Comparison of ENCODE assay signal across 12 cellular contexts in genomic region chr20:21514553-21515251, GRCh38. TPM values are rescaled to one million over a fixed set of nuclear protein-coding genes. Genes with fewer than 3 reads are reported as not detected.
DNase-seq lines count a peak whose midpoint lies in the region; ATAC-seq and TF ChIP-seq lines count a peak whose summit lies in the region.
"Had no signal": no experiment of that assay in that cellular context is flagged by ENCODE, and none has a peak within 500 bp of the region (broad histone marks: within the 10 kb centered on the region; RNA-seq: fewer than 3 reads in every experiment).

No MANE protein-coding gene starts in this region.

- no peak overlapping the region for H3K27ac Mint-ChIP-seq in natural killer cell treated with Interleukin-12 subunit alpha and Interleukin-12 subunit beta and Interleukin-15 and Interleukin-18, amount 100 ng/mL, for 72 hours
- H3K27ac Mint-ChIP-seq in natural killer cell, result no peak overlapping the region
- H3K27ac Mint-ChIP-seq in T-helper 17 cell, result no peak overlapping the region
- no peak overlapping the region for H3K27ac Mint-ChIP-seq in chondrocyte (ENCODE audit: unreplicated experiment)

- peaks cover 50 to 53% of the 10 kb centered on the region in 2 donors for H3K27me3 Mint-ChIP-seq in natural killer cell treated with Interleukin-12 subunit alpha and Interleukin-12 subunit beta and Interleukin-15 and Interleukin-18, amount 100 ng/mL, for 72 hours
- H3K27me3 Mint-ChIP-seq in natural killer cell (ENCODE audit: low read depth in 2 of 2), result peaks cover 53 to 60% of the 10 kb centered on the region in 2 donors
- peaks cover 61% of the 10 kb centered on the region for H3K27me3 Mint-ChIP-seq in T-helper 17 cell
- H3K27me3 Mint-ChIP-seq in chondrocyte (ENCODE audit: low read depth), result peaks cover 77% of the 10 kb centered on the region

- no peaks in the 10 kb centered on the region for H3K36me3 Mint-ChIP-seq in natural killer cell treated with Interleukin-12 subunit alpha and Interleukin-12 subunit beta and Interleukin-15 and Interleukin-18, amount 100 ng/mL, for 72 hours
- H3K36me3 Mint-ChIP-seq in natural killer cell (no peaks in the 10 kb centered on the region), T-helper 17 cell (ENCODE audit: low read depth) (peaks cover 4% of the 10 kb centered on the region), chondrocyte (ENCODE audit: low read depth) (peaks cover 8% of the 10 kb centered on the region)

- H3K4me3 Mint-ChIP-seq in natural killer cell treated with Interleukin-12 subunit alpha and Interleukin-12 subunit beta and Interleukin-15 and Interleukin-18, amount 100 ng/mL, for 72 hours, result peak overlapping the region; percentile 22
- no peak overlapping the region for H3K4me3 Mint-ChIP-seq in natural killer cell
- H3K4me3 Mint-ChIP-seq in T-helper 17 cell, result peak overlapping the region; percentile 83
- H3K4me3 Mint-ChIP-seq in chondrocyte (ENCODE audit: unreplicated experiment), result no peak overlapping the region

- no peak for DNase-seq in natural killer cell treated with Interleukin-12 subunit alpha and Interleukin-12 subunit beta and Interleukin-15 and Interleukin-18, amount 100 ng/mL, for 72 hours (ENCODE audit: low spot score)
- DNase-seq in natural killer cell, result no peak
- DNase-seq in T-helper 17 cell, result no peak
- DNase-seq in left kidney (ENCODE audit: low read depth, low spot score), result peak; percentile 5
- DNase-seq in chondrocyte (ENCODE audit: low spot score), result no peak
- DNase-seq: colonic mucosa, DND-41 had no signal

- intact Hi-C loops in natural killer cell (cut with micrococcal nuclease), result no loop called here

- H3K9me3 ChIP-seq in T-helper 17 cell (ENCODE audit: control insufficient read depth, low read length, poor library complexity, severe bottlenecking), result no peaks in the 10 kb centered on the region
- H3K9me3 ChIP-seq: colonic mucosa had no signal

- TF ChIP-seq CTCF in natural killer cell (IDR thresholded peaks at IDR 0.05) (no peak), chondrocyte (IDR thresholded peaks at IDR 0.05) (no peak)

- no peak for ATAC-seq in natural killer cell treated with Interleukin-12 subunit alpha and Interleukin-12 subunit beta and Interleukin-15 and Interleukin-18, amount 100 ng/mL, for 72 hours
- ATAC-seq in natural killer cell, result no peak
- no peak for ATAC-seq in T-helper 17 cell
- ATAC-seq in esophagus mucosa, result no peak
- no peak for ATAC-seq in HG03342 (IDR thresholded peaks at IDR 0.05; ENCODE audit: unreplicated experiment)
- no peak for ATAC-seq in HG03280 (IDR thresholded peaks at IDR 0.05; ENCODE audit: unreplicated experiment)

- peaks cover 0 to 8% of the 10 kb centered on the region in 2 donors for H3K4me1 Mint-ChIP-seq in natural killer cell treated with Interleukin-12 subunit alpha and Interleukin-12 subunit beta and Interleukin-15 and Interleukin-18, amount 100 ng/mL, for 72 hours (ENCODE audit: low read depth in 2 of 2)
- peaks cover 0 to 16% of the 10 kb centered on the region in 2 donors for H3K4me1 Mint-ChIP-seq in natural killer cell
- H3K4me1 Mint-ChIP-seq in T-helper 17 cell, result peaks cover 30% of the 10 kb centered on the region
- peaks cover 42% of the 10 kb centered on the region for H3K4me1 Mint-ChIP-seq in chondrocyte (ENCODE audit: low read depth)

- no peaks in the 10 kb centered on the region for H3K9me3 Mint-ChIP-seq in natural killer cell treated with Interleukin-12 subunit alpha and Interleukin-12 subunit beta and Interleukin-15 and Interleukin-18, amount 100 ng/mL, for 72 hours
- H3K9me3 Mint-ChIP-seq in natural killer cell, result no peaks in the 10 kb centered on the region
- H3K9me3 Mint-ChIP-seq in chondrocyte (ENCODE audit: low read depth), result no peaks in the 10 kb centered on the region

RNA-seq across cellular contexts. Expression of gene NKX2-2, which starts 0.8 kb away (rescaled TPM):
- total RNA-seq in natural killer cell treated with Interleukin-12 subunit alpha and Interleukin-12 subunit beta and Interleukin-15 and Interleukin-18, amount 100 ng/mL, for 72 hours, result not detected
- total RNA-seq in natural killer cell (not detected), T-helper 17 cell (not detected), esophagus mucosa (not detected), chondrocyte (not detected in 3 replicates)
- total RNA-seq: lung, RPMI7951 had no signal

Comparison
In these comparisons a context has a peak if more than half of its experiments do, and no peak if none do; other contexts are left out.
1. H3K4me3 Mint-ChIP-seq: peak in natural killer cell treated with Interleukin-12 subunit alpha and Interleukin-12 subunit beta and Interleukin-15 and Interleukin-18, amount 100 ng/mL, for 72 hours (single experiment) and T-helper 17 cell (single experiment); none in natural killer cell (single experiment) and chondrocyte (single experiment).